In the genomic region with DNA sequence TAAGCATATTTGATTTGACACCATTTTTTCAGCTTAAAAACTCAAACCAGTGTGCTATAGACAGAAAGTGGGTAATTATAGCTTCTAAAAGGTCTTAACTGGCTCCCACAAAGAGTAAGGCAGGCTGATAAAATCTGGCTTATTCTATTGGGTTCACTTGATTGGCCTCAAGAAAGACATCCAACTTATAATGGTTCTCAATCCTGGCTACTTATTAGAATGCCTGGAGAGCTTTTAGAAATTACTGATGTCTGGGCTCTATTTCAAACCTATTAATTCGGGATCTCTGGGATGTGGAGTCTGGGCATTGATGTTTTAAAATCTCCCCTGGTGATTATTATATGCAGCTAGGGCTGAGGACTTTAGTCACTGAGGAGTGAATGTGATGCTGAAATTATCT, we compare ENCODE assay signal across 23 cellular contexts.
DNase-seq lines count a peak whose midpoint lies in the region.
"Had no signal": no experiment of that assay in that cellular context is flagged by ENCODE, and none has a peak within 500 bp of the region (broad histone marks: within the 10 kb centered on the region; RNA-seq: fewer than 3 reads in every experiment).

No MANE protein-coding gene starts in this region.

- DNase-seq in NCI-H526 treated with DMSO at 0.1 percent for 48 hours (lab: John Stamatoyannopoulos, UW) (peak; percentile 63), NCI-H526 (lab: John Stamatoyannopoulos, UW) (no peak), SK-N-DZ (ENCODE audit: low spot score) (peak; percentile 91), DMS 273 treated with DMSO at 0.1 percent for 48 hours (lab: John Stamatoyannopoulos, UW) (no peak)
- DNase-seq: 8988T; ACHN; AML-193; BE2C; C1 segment of cervical spinal cord; Caco-2; Calu3; CD4-positive, alpha-beta memory T cell; CD4-positive, alpha-beta T cell; CD4-positive, CD25-positive, alpha-beta regulatory T cell; CD8-positive, alpha-beta memory T cell; CD8-positive, alpha-beta T cell; COR-L47; DMS153; DMS53; DMS79; DMS79 treated with DMSO at 0.1 percent for 48 hours; DND-41; EL had no signal

Comparison
In these comparisons a context has a peak if more than half of its experiments do, and no peak if none do; other contexts are left out.
1. DNase-seq: peak in NCI-H526 treated with DMSO at 0.1 percent for 48 hours (single experiment) and SK-N-DZ (single experiment); none in NCI-H526 (0 of 2) and DMS 273 treated with DMSO at 0.1 percent for 48 hours (single experiment).